In genomic region chr9:72526901-72527800, GRCh38 we compare ENCODE assay signal across 8 cellular contexts. TPM values are rescaled to one million over a fixed set of nuclear protein-coding genes. Genes with fewer than 3 reads are reported as not detected.
DNase-seq lines count a peak whose midpoint lies in the region; ATAC-seq, FAIRE-seq and TF ChIP-seq lines count a peak whose summit lies in the region.

No MANE protein-coding gene starts in this region.

- no peaks in the 10 kb centered on the region for H3K36me3 Mint-ChIP-seq in activated naive CD4-positive, alpha-beta T cell treated with anti-CD3 and anti-CD28 coated beads for 36 hours (ENCODE audit: low read depth)

- DNase-seq in A172 (ENCODE audit: low spot score) (peak; percentile 91), glomerular visceral epithelial cell (ENCODE audit: extremely low spot score) (peak; percentile 97), pancreas (peak in 5 of 6 donors; percentile 42 to 63 (median 50)), thoracic aorta (ENCODE audit: low spot score) (no peak)
- DNase-seq in activated naive CD4-positive, alpha-beta T cell treated with anti-CD3 and anti-CD28 coated beads for 36 hours = peak; percentile 92

- H3K4me3 Mint-ChIP-seq in activated naive CD4-positive, alpha-beta T cell treated with anti-CD3 and anti-CD28 coated beads for 36 hours = peak overlapping the region; percentile 71

- H2AFZ ChIP-seq in OCI-LY3 (ENCODE audit: low read depth, low read length) = peak overlapping the region; percentile 98

- H3K4me2 ChIP-seq in OCI-LY3 (ENCODE audit: low read length) = peak overlapping the region; percentile 98

- H4K20me1 ChIP-seq in OCI-LY3 (ENCODE audit: insufficient read depth, low read length) = no peaks in the 10 kb centered on the region

- H3K4me1 ChIP-seq in OCI-LY3 (ENCODE audit: low read length) (peaks cover 27% of the 10 kb centered on the region), pancreas (peaks cover 0 to 13% (median 6%) of the 10 kb centered on the region in 3 donors), thoracic aorta (ENCODE audit: control insufficient read depth in 1 of 2, low read depth in 2 of 2) (peaks cover 0 to 12% of the 10 kb centered on the region in 2 donors)

- 59 to 64% methylated on average over 19 of the region's 19 CpGs for WGBS in pancreas, 2 donors

- H3K79me2 ChIP-seq in OCI-LY3 (ENCODE audit: low read length) = no peaks in the 10 kb centered on the region

- H3K36me3 ChIP-seq in OCI-LY3 (replicated peaks; ENCODE audit: low read depth, low read length) = no peaks in the 10 kb centered on the region
- no peaks in the 10 kb centered on the region for H3K36me3 ChIP-seq in pancreas
- no peaks in the 10 kb centered on the region for H3K36me3 ChIP-seq in thoracic aorta

- H3K9me3 Mint-ChIP-seq in activated naive CD4-positive, alpha-beta T cell treated with anti-CD3 and anti-CD28 coated beads for 36 hours = no peaks in the 10 kb centered on the region

- H3K9me3 ChIP-seq in OCI-LY3 (ENCODE audit: insufficient read depth, low read length) = peaks cover 6% of the 10 kb centered on the region; the same call in 1 of the 2 replicates
- no peaks in the 10 kb centered on the region for H3K9me3 ChIP-seq in pancreas
- no peaks in the 10 kb centered on the region for H3K9me3 ChIP-seq in thoracic aorta

- FAIRE-seq in pancreas (lab: Jason Lieb, UNC) = no peak

- H3K27ac Mint-ChIP-seq in activated naive CD4-positive, alpha-beta T cell treated with anti-CD3 and anti-CD28 coated beads for 36 hours = peak overlapping the region; percentile 91

- H3K27me3 Mint-ChIP-seq in activated naive CD4-positive, alpha-beta T cell treated with anti-CD3 and anti-CD28 coated beads for 36 hours (ENCODE audit: low read depth) = no peaks in the 10 kb centered on the region

- peak; percentile 87 for ATAC-seq in GM18511 (IDR thresholded peaks at IDR 0.05; ENCODE audit: unreplicated experiment)
- peak; percentile 83 for ATAC-seq in HG02973 (IDR thresholded peaks at IDR 0.05; ENCODE audit: unreplicated experiment)
- ATAC-seq in pancreas = peak; percentile 46 to 90 (median 78)
- peak; percentile 90 for ATAC-seq in thoracic aorta (ENCODE audit: insufficient number of reproducible peaks, low FRiP score, low read depth)

- no peak for TF ChIP-seq CTCF in OCI-LY3 (IDR thresholded peaks at IDR 0.05; ENCODE audit: low read depth, low read length)
- TF ChIP-seq CTCF in pancreas (IDR thresholded peaks at IDR 0.05) = no peak
- TF ChIP-seq CTCF in thoracic aorta (IDR thresholded peaks at IDR 0.05) = no peak

- CTCF ChIA-PET in activated naive CD4-positive, alpha-beta T cell treated with anti-CD3 and anti-CD28 coated beads for 36 hours (lab: Charles Lee) = interaction anchor here (1.0 kb wide), 1 partner anchor 62 kb away, joined by 3 read pairs; no protein-coding TSS in a partner anchor

- peaks cover 38% of the 10 kb centered on the region for H3K4me1 Mint-ChIP-seq in activated naive CD4-positive, alpha-beta T cell treated with anti-CD3 and anti-CD28 coated beads for 36 hours (ENCODE audit: low read depth)

- H3K9ac ChIP-seq in OCI-LY3 (ENCODE audit: low read length) = peak overlapping the region; percentile 48

- intact Hi-C loops in activated naive CD4-positive, alpha-beta T cell treated with anti-CD3 and anti-CD28 coated beads for 36 hours (cut with micrococcal nuclease) = loop anchor here (1.0 to 10.0 kb wide), 12 partner anchors 18 to 745 kb away; partner anchors contain the start of genes ABHD17B, ANXA1, C9orf85 and ZFAND5
- intact Hi-C loops in pancreas (cut with DNase I) = no loop called here

- H3K27me3 ChIP-seq in OCI-LY3 (ENCODE audit: low read depth, low read length) = no peaks in the 10 kb centered on the region
- H3K27me3 ChIP-seq in pancreas = no peaks in the 10 kb centered on the region
- H3K27me3 ChIP-seq in thoracic aorta (replicated peaks; ENCODE audit: insufficient read depth) = no peaks in the 10 kb centered on the region

- H3K27ac ChIP-seq in OCI-LY3 (ENCODE audit: low read length) (no peak overlapping the region), pancreas (peak overlapping the region in 2 of 4 donors; percentile 64 to 73), thoracic aorta (no peak overlapping the region)

- H3K4me3 ChIP-seq in OCI-LY3 (ENCODE audit: low read length) (peak overlapping the region; percentile 74), pancreas (no peak overlapping the region), thoracic aorta (peak overlapping the region; percentile 53)

RNA-seq across cellular contexts. Expression of gene TMC1, which starts 5.7 kb away (rescaled TPM):
- total RNA-seq in A172 (2014; rRNA removed; shearing (Covaris generic)) = not detected in 2 replicates
- total RNA-seq in activated naive CD4-positive, alpha-beta T cell treated with anti-CD3 and anti-CD28 coated beads for 36 hours = not detected
- total RNA-seq in pancreas (not detected), thoracic aorta (not detected)
- polyA plus RNA-seq in pancreas = not detected

Comparison
In these comparisons a context has a peak if more than half of its experiments do, and no peak if none do; other contexts are left out.
1. H3K4me3 ChIP-seq: peak in OCI-LY3 (single experiment) and thoracic aorta (single experiment); none in pancreas (0 of 4).
2. Peak in every context shown above with its lines, with median percentiles within 50 percentile points of each other: ATAC-seq.